16 cellular contexts compared by ENCODE assay signal in the genomic region with DNA sequence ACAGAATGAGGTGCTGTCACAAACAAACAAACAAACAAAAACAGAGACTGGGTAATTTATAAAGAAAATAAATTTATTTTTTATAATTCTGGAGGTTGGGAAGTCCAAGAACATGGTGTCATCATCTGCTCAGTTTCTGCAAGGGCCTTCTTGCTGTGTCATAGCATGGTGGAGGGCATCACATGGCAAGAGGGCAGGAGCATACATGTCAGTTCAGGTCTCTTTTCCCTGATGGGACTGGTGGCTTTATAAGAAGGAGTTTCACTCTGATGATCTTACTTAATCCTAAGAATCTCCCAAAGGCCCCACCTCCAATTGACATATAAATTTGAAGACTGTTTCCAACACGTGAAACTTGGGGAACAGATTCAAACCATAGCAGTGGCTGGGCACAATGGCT.
DNase-seq lines count a peak whose midpoint lies in the region; ATAC-seq and TF ChIP-seq lines count a peak whose summit lies in the region.
"Had no signal": no experiment of that assay in that cellular context is flagged by ENCODE, and none has a peak within 500 bp of the region (broad histone marks: within the 10 kb centered on the region; RNA-seq: fewer than 3 reads in every experiment).

No MANE protein-coding gene starts in this region.

- no peaks in the 10 kb centered on the region for H3K36me3 ChIP-seq in mammary epithelial cell (ENCODE audit: insufficient read depth, low read length)
- no peaks in the 10 kb centered on the region for H3K36me3 ChIP-seq in left lung

- H3K4me3 Mint-ChIP-seq in MCF 10A (ENCODE audit: unreplicated experiment): no peak overlapping the region
- H3K4me3 Mint-ChIP-seq: CD14-positive monocyte; CD8-positive, alpha-beta T cell; HFFc6 had no signal

- no peaks in the 10 kb centered on the region for H3K36me3 Mint-ChIP-seq in MCF 10A (ENCODE audit: insufficient read depth, unreplicated experiment)
- H3K36me3 Mint-ChIP-seq: CD14-positive monocyte; CD8-positive, alpha-beta T cell had no signal

- no peaks in the 10 kb centered on the region for H3K79me2 ChIP-seq in mammary epithelial cell (ENCODE audit: insufficient read depth, low read length)

- no peak overlapping the region for H2AFZ ChIP-seq in mammary epithelial cell (ENCODE audit: low read depth, low read length)

- intact Hi-C loops in mammary epithelial cell (cut with micrococcal nuclease): no loop called here
- intact Hi-C loops in MCF 10A (cut with micrococcal nuclease): no loop called here
- intact Hi-C loops in left lung (cut with DNase I): no loop called here

- no peaks in the 10 kb centered on the region for H3K27me3 Mint-ChIP-seq in MCF 10A (ENCODE audit: insufficient read depth, unreplicated experiment)

- H3K27me3 ChIP-seq in mammary epithelial cell (ENCODE audit: insufficient read depth, low read length) (no peaks in the 10 kb centered on the region), foreskin keratinocyte (no peaks in the 10 kb centered on the region), left lung (no peaks in the 10 kb centered on the region)

- no peaks in the 10 kb centered on the region for H3K9me3 Mint-ChIP-seq in MCF 10A (ENCODE audit: unreplicated experiment)
- H3K9me3 Mint-ChIP-seq: CD8-positive, alpha-beta T cell; HFFc6 had no signal

- DNase-seq in mammary epithelial cell (peak; percentile 50), MCF 10A (ENCODE audit: unreplicated experiment) (no peak), epithelial cell of esophagus (ENCODE audit: low read depth) (peak; percentile 52), foreskin keratinocyte (peak in 1 of 2 donors; percentile 17), SIG-M5 treated with dmso at 0.1 percent for 504 hours (lab: John Stamatoyannopoulos, UW; ENCODE audit: unreplicated experiment) (no peak), NCI-H2107 (lab: John Stamatoyannopoulos, UW) (no peak), NCI-H1694 treated with DMSO at 0.1 percent for 48 hours (lab: John Stamatoyannopoulos, UW) (no peak), left lung (no peak)
- DNase-seq: CD8-positive, alpha-beta T cell; COR-L47; DMS153; DND-41; GDM1; HFFc6 had no signal

- H3K9ac ChIP-seq in mammary epithelial cell (ENCODE audit: insufficient read depth, low read length): no peak overlapping the region

- H3K4me3 ChIP-seq in mammary epithelial cell (replicated peaks in 1 of 3; ENCODE audit: insufficient read depth in 1 of 3, low read depth in 2 of 3, low read length in 3 of 3) (no peak overlapping the region), epithelial cell of esophagus (ENCODE audit: low read length) (no peak overlapping the region), left lung (no peak overlapping the region)

- POLR2A ChIA-PET in MCF 10A (lab: Yijun Ruan, JAX): no interaction called here

- ATAC-seq in foreskin keratinocyte (peak; percentile 17), left lung (no peak)
- ATAC-seq: CD8-positive, alpha-beta T cell had no signal

- H3K27ac ChIP-seq in mammary epithelial cell (ENCODE audit: insufficient read depth, low read depth, low read length) (no peak overlapping the region), foreskin keratinocyte (no peak overlapping the region), left lung (no peak overlapping the region)
- H3K27ac ChIP-seq: 22Rv1 had no signal

- peaks cover 3% of the 10 kb centered on the region for H3K9me3 ChIP-seq in mammary epithelial cell (replicated peaks; ENCODE audit: insufficient read depth, low read length)
- peaks cover 0 to 5% of the 10 kb centered on the region in 2 donors for H3K9me3 ChIP-seq in left lung

- no peak overlapping the region for H3K27ac Mint-ChIP-seq in MCF 10A (ENCODE audit: low read depth, unreplicated experiment)
- H3K27ac Mint-ChIP-seq: CD14-positive monocyte; CD8-positive, alpha-beta T cell; HFFc6 had no signal

- H3K4me2 ChIP-seq in mammary epithelial cell (ENCODE audit: insufficient read depth, low read depth, low read length): no peak overlapping the region

- H3K4me1 ChIP-seq in mammary epithelial cell (ENCODE audit: insufficient read depth, low read length) (peaks cover 29% of the 10 kb centered on the region), foreskin keratinocyte (peaks cover 19% of the 10 kb centered on the region), left lung (peaks cover 4 to 5% of the 10 kb centered on the region in 2 donors)

- 73% methylated on average over 1 of the region's 1 CpG for WGBS in mammary epithelial cell (ENCODE audit: low coverage, missing lambda C conversion rate)

- H4K20me1 ChIP-seq in mammary epithelial cell (ENCODE audit: insufficient read depth, low read length): no peaks in the 10 kb centered on the region

- BruUV-seq in mammary epithelial cell (replicated peaks; lab: Mats Ljungman, UMichigan): no TSS peak
- BruUV-seq in MCF 10A (replicated peaks; lab: Mats Ljungman, UMichigan): no TSS peak

- dilution Hi-C loops in mammary epithelial cell (cut with HindIII; ENCODE audit: low sequenced_read_pairs): no loop called here

- in situ Hi-C loops in mammary epithelial cell (cut with MboI; ENCODE audit: low sequenced_read_pairs in 2 of 2): no loop called here

- peaks cover 14% of the 10 kb centered on the region for H3K4me1 Mint-ChIP-seq in MCF 10A (ENCODE audit: insufficient read depth, unreplicated experiment)

- TF ChIP-seq CTCF in mammary epithelial cell (conservative IDR thresholded peaks at IDR 0.05 in 1 of 2, IDR thresholded peaks at IDR 0.05 in 1 of 2; ENCODE audit: extremely low read depth in 1 of 2, insufficient read depth in 1 of 2, low read depth in 1 of 2, low read length in 2 of 2) (no peak), MCF 10A (IDR thresholded peaks at IDR 0.05; ENCODE audit: unreplicated experiment) (no peak), epithelial cell of esophagus (IDR thresholded peaks at IDR 0.05; ENCODE audit: insufficient read depth, low read depth, low read length, missing control alignments) (no peak), foreskin keratinocyte (conservative IDR thresholded peaks at IDR 0.05) (no peak), left lung (IDR thresholded peaks at IDR 0.05) (no peak)

- CTCF ChIA-PET in mammary epithelial cell (lab: Charles Lee; ENCODE audit: low non-redundant PET): no interaction called here
- CTCF ChIA-PET in MCF 10A (lab: Yijun Ruan, JAX): interaction anchor here (0.6 kb wide), 1 partner anchor 118 kb away, joined by 4 read pairs; no protein-coding TSS in a partner anchor

Comparison
In these comparisons a context has a peak if more than half of its experiments do, and no peak if none do; other contexts are left out.
1. DNase-seq: peak in mammary epithelial cell (single experiment) and epithelial cell of esophagus (single experiment); none in MCF 10A (single experiment), SIG-M5 treated with dmso at 0.1 percent for 504 hours (single experiment), NCI-H2107 (single experiment), NCI-H1694 treated with DMSO at 0.1 percent for 48 hours (single experiment) and left lung (0 of 2).